12 cellular contexts compared by ENCODE assay signal in genomic region chr6:139594333-139594965, GRCh38.
"Had no signal": no experiment of that assay in that cellular context is flagged by ENCODE, and none has a peak within 500 bp of the region (broad histone marks: within the 10 kb centered on the region; RNA-seq: fewer than 3 reads in every experiment).

No MANE protein-coding gene starts in this region.

- H3K9me3 ChIP-seq: heart left ventricle had no signal

- H3K36me3 Mint-ChIP-seq: activated naive CD8-positive, alpha-beta T cell treated with anti-CD3 and anti-CD28 coated beads for 36 hours had no signal

- H3K36me3 ChIP-seq: heart left ventricle had no signal

- DNase-seq: activated CD4-positive, alpha-beta T cell treated with anti-CD3 and anti-CD28 coated beads for 4 hours; activated CD8-positive, alpha-beta memory T cell treated with anti-CD3 and anti-CD28 coated beads, Interleukin-2, amount 50 U/mL, for 4 hours; activated CD8-positive, alpha-beta T cell treated with anti-CD3 and anti-CD28 coated beads for 36 hours; activated gamma-delta T cell treated with Interleukin-2 at 50 U/mL for 16 hours; activated naive CD8-positive, alpha-beta T cell treated with anti-CD3 and anti-CD28 coated beads for 36 hours; activated T-cell treated with anti-CD3 and anti-CD28 coated beads, Interleukin-2, amount 50 U/mL, for 72 hours; foreskin melanocyte; heart left ventricle; naive thymus-derived CD4-positive, alpha-beta T cell; occipital lobe; stimulated activated CD4-positive, alpha-beta T cell treated with anti-CD3 and anti-CD28 coated beads, Interleukin-4, amount 100 ng/mL, for 24 hours had no signal

- H3K27ac Mint-ChIP-seq: activated CD8-positive, alpha-beta T cell treated with anti-CD3 and anti-CD28 coated beads for 36 hours; activated naive CD8-positive, alpha-beta T cell treated with anti-CD3 and anti-CD28 coated beads for 36 hours; activated T-cell treated with anti-CD3 and anti-CD28 coated beads, Interleukin-2, amount 50 U/mL, for 72 hours; naive thymus-derived CD4-positive, alpha-beta T cell had no signal

- H3K9me3 Mint-ChIP-seq: activated CD8-positive, alpha-beta T cell treated with anti-CD3 and anti-CD28 coated beads for 36 hours; activated naive CD8-positive, alpha-beta T cell treated with anti-CD3 and anti-CD28 coated beads for 36 hours; activated T-cell treated with anti-CD3 and anti-CD28 coated beads, Interleukin-2, amount 50 U/mL, for 72 hours; naive thymus-derived CD4-positive, alpha-beta T cell had no signal

- H3K4me3 ChIP-seq: heart left ventricle had no signal

- H3K4me3 Mint-ChIP-seq: activated CD8-positive, alpha-beta T cell treated with anti-CD3 and anti-CD28 coated beads for 36 hours; activated naive CD8-positive, alpha-beta T cell treated with anti-CD3 and anti-CD28 coated beads for 36 hours; activated T-cell treated with anti-CD3 and anti-CD28 coated beads, Interleukin-2, amount 50 U/mL, for 72 hours; naive thymus-derived CD4-positive, alpha-beta T cell had no signal

- ATAC-seq: activated CD8-positive, alpha-beta T cell treated with anti-CD3 and anti-CD28 coated beads for 36 hours; activated T-cell treated with anti-CD3 and anti-CD28 coated beads, Interleukin-2, amount 50 U/mL, for 72 hours; heart left ventricle; left lobe of liver; naive thymus-derived CD4-positive, alpha-beta T cell had no signal

- H3K27me3 ChIP-seq: heart left ventricle had no signal
